ENCODE assay signal across 9 cellular contexts in genomic region chr3:14434105-14434504, GRCh38. TPM values are rescaled to one million over a fixed set of nuclear protein-coding genes. Genes with fewer than 3 reads are reported as not detected.
DNase-seq lines count a peak whose midpoint lies in the region; ATAC-seq, FAIRE-seq and TF ChIP-seq lines count a peak whose summit lies in the region.
"Had no signal": no experiment of that assay in that cellular context is flagged by ENCODE, and none has a peak within 500 bp of the region (broad histone marks: within the 10 kb centered on the region; RNA-seq: fewer than 3 reads in every experiment).

No MANE protein-coding gene starts in this region.

- 60% methylated on average over 4 of the region's 4 CpGs for WGBS in prostate gland
- 68 to 70% methylated on average over 4 of the region's 4 CpGs for WGBS in pancreas, 2 donors

- H3K4me1 Mint-ChIP-seq in CD4-positive, alpha-beta memory T cell, result peaks cover 52 to 81% (median 74%) of the 10 kb centered on the region in 4 donors
- H3K4me1 Mint-ChIP-seq in naive thymus-derived CD4-positive, alpha-beta T cell, result peaks cover 45 to 71% (median 62%) of the 10 kb centered on the region in 7 donors

- no peak overlapping the region for H3K9ac ChIP-seq in Karpas-422 (ENCODE audit: low read length)

- POLR2A ChIA-PET in CD4-positive, alpha-beta memory T cell (lab: Charles Lee; ENCODE audit: partially characterized antibody), result interaction anchor here (0.6 to 18.6 kb wide), 6 partner anchors 10 to 538 kb away, joined by 3 to 394 read pairs (median 20); partner anchors contain the start of genes LSM3, SLC6A6 and XPC
- POLR2A ChIA-PET in naive thymus-derived CD4-positive, alpha-beta T cell (lab: Charles Lee), result interaction anchor here (3.0 kb wide), 1 partner anchor 32 kb away, joined by 23 read pairs; the partner anchor contains the start of gene SLC6A6

- no peak overlapping the region for H2AFZ ChIP-seq in Karpas-422 (ENCODE audit: low read length)

- ATAC-seq in naive thymus-derived CD4-positive, alpha-beta T cell, result no peak
- ATAC-seq in pancreas, result no peak

- peaks cover 0 to 3% of the 10 kb centered on the region in 2 donors for H3K36me3 Mint-ChIP-seq in CD4-positive, alpha-beta memory T cell
- peaks cover 0 to 2% (median 0%) of the 10 kb centered on the region in 5 donors for H3K36me3 Mint-ChIP-seq in naive thymus-derived CD4-positive, alpha-beta T cell

- peak overlapping the region in 1 of 2 donors; percentile 1 for H3K4me3 ChIP-seq in CD4-positive, alpha-beta memory T cell (ENCODE audit: low read length in 2 of 2)
- H3K4me3 ChIP-seq in Karpas-422 (ENCODE audit: low read length), result no peak overlapping the region
- no peak overlapping the region for H3K4me3 ChIP-seq in astrocyte of the spinal cord (ENCODE audit: low read depth, low read length)
- H3K4me3 ChIP-seq in naive thymus-derived CD4-positive, alpha-beta T cell (ENCODE audit: low read length), result no peak overlapping the region
- H3K4me3 ChIP-seq in prostate gland, result no peak overlapping the region
- no peak overlapping the region for H3K4me3 ChIP-seq in pancreas

- TF ChIP-seq CTCF in astrocyte of the spinal cord (IDR thresholded peaks at IDR 0.05; ENCODE audit: low read depth, low read length) (no peak), prostate gland (IDR thresholded peaks at IDR 0.05) (no peak), pancreas (IDR thresholded peaks at IDR 0.05) (no peak)

- peak overlapping the region; percentile 95 to 100 (median 97) for H3K27ac Mint-ChIP-seq in CD4-positive, alpha-beta memory T cell
- peak overlapping the region; percentile 54 to 99 (median 73) for H3K27ac Mint-ChIP-seq in naive thymus-derived CD4-positive, alpha-beta T cell

- no peaks in the 10 kb centered on the region for H3K9me3 Mint-ChIP-seq in CD4-positive, alpha-beta memory T cell
- peaks cover 0 to 3% (median 0%) of the 10 kb centered on the region in 11 donors for H3K9me3 Mint-ChIP-seq in naive thymus-derived CD4-positive, alpha-beta T cell

- in situ Hi-C loops in astrocyte of the spinal cord (cut with HindIII; ENCODE audit: low sequenced_read_pairs), result no loop called here

- H3K4me3 Mint-ChIP-seq in CD4-positive, alpha-beta memory T cell, result peak overlapping the region in 7 of 8 donors; percentile 50 to 90 (median 66)
- peak overlapping the region in 3 of 10 donors; percentile 39 to 63 (median 47) for H3K4me3 Mint-ChIP-seq in naive thymus-derived CD4-positive, alpha-beta T cell

- intact Hi-C loops in CD4-positive, alpha-beta memory T cell (cut with micrococcal nuclease), result no loop called here
- intact Hi-C loops in naive thymus-derived CD4-positive, alpha-beta T cell (cut with micrococcal nuclease), result loop anchor here (5.0 to 10.0 kb wide), 2 partner anchors 539 to 1422 kb away; no protein-coding TSS in a partner anchor
- intact Hi-C loops in prostate gland (cut with DNase I) (no loop called here), pancreas (cut with DNase I) (no loop called here)

- peaks cover 84% of the 10 kb centered on the region for H3K79me2 ChIP-seq in Karpas-422 (ENCODE audit: low read length)

- peaks cover 88% of the 10 kb centered on the region for H3K4me1 ChIP-seq in CD4-positive, alpha-beta memory T cell (ENCODE audit: insufficient read depth, low read length)
- H3K4me1 ChIP-seq in Karpas-422 (ENCODE audit: low read length) (peaks cover 74% of the 10 kb centered on the region), prostate gland (replicated peaks) (peaks cover 1% of the 10 kb centered on the region), pancreas (peaks cover 0 to 21% (median 4%) of the 10 kb centered on the region in 3 donors)
- H3K4me1 ChIP-seq in naive thymus-derived CD4-positive, alpha-beta T cell (ENCODE audit: control insufficient read depth in 2 of 2, insufficient read depth in 2 of 2, low read length in 2 of 2), result peaks cover 42 to 62% of the 10 kb centered on the region in 2 donors

- CTCF ChIA-PET in CD4-positive, alpha-beta memory T cell (lab: Charles Lee; ENCODE audit: partially characterized antibody), result interaction anchor here (1.1 to 5.6 kb wide), 8 partner anchors 10 to 537 kb away, joined by 4 to 52 read pairs (median 9); partner anchors contain the start of gene SLC6A6
- CTCF ChIA-PET in naive thymus-derived CD4-positive, alpha-beta T cell (lab: Charles Lee), result interaction anchor here (0.6 to 1.2 kb wide), 3 partner anchors 28 to 34 kb away, joined by 3 to 6 read pairs (median 4); partner anchors contain the start of gene SLC6A6

- DNase-seq in CD4-positive, alpha-beta memory T cell, result peak in 2 of 5 donors; percentile 21 to 35
- DNase-seq in Karpas-422 (no peak), astrocyte of the spinal cord (ENCODE audit: low read depth, low spot score) (peak; percentile 54), prostate gland (ENCODE audit: low spot score) (no peak), NCI-H2081 (lab: John Stamatoyannopoulos, UW) (no peak), pancreas (no peak)
- DNase-seq in naive thymus-derived CD4-positive, alpha-beta T cell, result no peak
- DNase-seq in stimulated activated CD8-positive, alpha-beta memory T cell treated with anti-CD3 and anti-CD28 coated beads, Interleukin-4, amount 100 ng/mL, for 48 hours, result no peak

- H3K27me3 Mint-ChIP-seq in CD4-positive, alpha-beta memory T cell, result no peaks in the 10 kb centered on the region
- no peaks in the 10 kb centered on the region for H3K27me3 Mint-ChIP-seq in naive thymus-derived CD4-positive, alpha-beta T cell

- no peak overlapping the region for H3K4me2 ChIP-seq in Karpas-422 (ENCODE audit: low read depth, low read length, poor library complexity, severe bottlenecking)

- peak overlapping the region; percentile 98 for H3K27ac ChIP-seq in CD4-positive, alpha-beta memory T cell (ENCODE audit: low read depth, low read length)
- peak overlapping the region; percentile 23; the same call in 1 of the 2 replicates for H3K27ac ChIP-seq in Karpas-422 (ENCODE audit: low read length)
- H3K27ac ChIP-seq in naive thymus-derived CD4-positive, alpha-beta T cell (ENCODE audit: low read depth, low read length), result no peak overlapping the region
- no peak overlapping the region for H3K27ac ChIP-seq in prostate gland
- H3K27ac ChIP-seq in pancreas, result peak overlapping the region in 1 of 4 donors; percentile 28

- no peak for FAIRE-seq in pancreas (lab: Jason Lieb, UNC)
- FAIRE-seq: TTC549 had no signal

- H3K9me3 ChIP-seq in CD4-positive, alpha-beta memory T cell (ENCODE audit: control insufficient read depth in 1 of 2, low read length in 2 of 2), result no peaks in the 10 kb centered on the region
- H3K9me3 ChIP-seq in Karpas-422 (ENCODE audit: low read length) (no peaks in the 10 kb centered on the region), prostate gland (no peaks in the 10 kb centered on the region), pancreas (no peaks in the 10 kb centered on the region)
- H3K9me3 ChIP-seq in naive thymus-derived CD4-positive, alpha-beta T cell (ENCODE audit: control insufficient read depth in 2 of 3, low read length in 3 of 3), result no peaks in the 10 kb centered on the region

- TF ChIP-seq POLR2A in prostate gland (IDR thresholded peaks at IDR 0.05), result no peak

- no peaks in the 10 kb centered on the region for H3K9me2 ChIP-seq in Karpas-422 (replicated peaks; ENCODE audit: insufficient read depth, low read length)

- no peaks in the 10 kb centered on the region for H3K36me3 ChIP-seq in CD4-positive, alpha-beta memory T cell (ENCODE audit: insufficient read depth, low read length)
- no peaks in the 10 kb centered on the region for H3K36me3 ChIP-seq in Karpas-422 (ENCODE audit: insufficient read depth, low read length)
- H3K36me3 ChIP-seq in naive thymus-derived CD4-positive, alpha-beta T cell (ENCODE audit: control insufficient read depth in 2 of 3, insufficient read depth in 3 of 3, low read length in 3 of 3), result no peaks in the 10 kb centered on the region
- no peaks in the 10 kb centered on the region for H3K36me3 ChIP-seq in prostate gland
- H3K36me3 ChIP-seq in pancreas, result no peaks in the 10 kb centered on the region

- no peaks in the 10 kb centered on the region for H3K27me3 ChIP-seq in CD4-positive, alpha-beta memory T cell (ENCODE audit: insufficient read depth, low read length)
- H3K27me3 ChIP-seq in Karpas-422 (ENCODE audit: low read length) (no peaks in the 10 kb centered on the region), prostate gland (replicated peaks; ENCODE audit: insufficient read depth) (no peaks in the 10 kb centered on the region), pancreas (no peaks in the 10 kb centered on the region)
- no peaks in the 10 kb centered on the region for H3K27me3 ChIP-seq in naive thymus-derived CD4-positive, alpha-beta T cell (ENCODE audit: control insufficient read depth in 2 of 2, insufficient read depth in 2 of 2, low read length in 2 of 2)

- no peaks in the 10 kb centered on the region for H4K20me1 ChIP-seq in Karpas-422 (ENCODE audit: insufficient read depth, low read depth, low read length)

RNA-seq across cellular contexts. Expression of gene SLC6A6, which starts 31.7 kb away (rescaled TPM):
- total RNA-seq in CD4-positive, alpha-beta memory T cell, result 10 to 100 TPM; 50.6 to 51.8 TPM
- polyA plus RNA-seq in CD4-positive, alpha-beta memory T cell, result 1 to 10 TPM; 3.8 to 8.8 TPM
- 25.3 and 30.2 TPM in 2 replicates for total RNA-seq in Karpas-422 (2014; rRNA removed; shearing (Covaris generic); ENCODE audit: low replicate concordance)
- 10 to 100 TPM; 34.5 to 87.5 (median 35.6) TPM for total RNA-seq in naive thymus-derived CD4-positive, alpha-beta T cell
- 1 to 10 TPM; 3.0 to 3.2 TPM for polyA plus RNA-seq in naive thymus-derived CD4-positive, alpha-beta T cell
- total RNA-seq in prostate gland (10 to 100 TPM in 1 of 2 donors, 1 to 10 TPM in 1; 6.9 to 24.5 TPM), pancreas (10 to 100 TPM in 2 of 6 donors, 1 to 10 TPM in 4; 2.1 to 11.6 (median 3.4) TPM)
- polyA plus RNA-seq in pancreas, result 1 to 10 TPM; 2.4 to 6.1 TPM

Comparison
In these comparisons a context has a peak if more than half of its experiments do, and no peak if none do; other contexts are left out.
1. H3K27ac ChIP-seq: peak in CD4-positive, alpha-beta memory T cell (single experiment) and Karpas-422 (single experiment); none in naive thymus-derived CD4-positive, alpha-beta T cell (single experiment) and prostate gland (0 of 2).
2. intact Hi-C loops: an anchor here in naive thymus-derived CD4-positive, alpha-beta T cell (5.0 to 10.0 kb wide); none called in CD4-positive, alpha-beta memory T cell, prostate gland and pancreas.